9 cellular contexts compared by ENCODE assay signal in genomic region chr1:27574001-27574781, GRCh38. TPM values are rescaled to one million over a fixed set of nuclear protein-coding genes. Genes with fewer than 3 reads are reported as not detected.
DNase-seq lines count a peak whose midpoint lies in the region; ATAC-seq and TF ChIP-seq lines count a peak whose summit lies in the region.
"Had no signal": no experiment of that assay in that cellular context is flagged by ENCODE, and none has a peak within 500 bp of the region (broad histone marks: within the 10 kb centered on the region; RNA-seq: fewer than 3 reads in every experiment).

No MANE protein-coding gene starts in this region.

- no peaks in the 10 kb centered on the region for H3K79me2 ChIP-seq in OCI-LY7 (ENCODE audit: insufficient read depth, low read depth, low read length)

- POLR2A ChIA-PET in OCI-LY7 (lab: Charles Lee), result interaction anchor here (0.7 to 1.0 kb wide), 2 partner anchors 21 to 273 kb away, joined by 3 read pairs; no protein-coding TSS in a partner anchor

- H3K36me3 ChIP-seq in CD4-positive, CD25-positive, alpha-beta regulatory T cell (ENCODE audit: control insufficient read depth, insufficient read depth, low read length), result no peaks in the 10 kb centered on the region
- H3K36me3 ChIP-seq in Peyer's patch, result no peaks in the 10 kb centered on the region
- H3K36me3 ChIP-seq in OCI-LY7 (ENCODE audit: insufficient read depth, low read length), result no peaks in the 10 kb centered on the region

- no peak overlapping the region for H3K4me2 ChIP-seq in OCI-LY7 (ENCODE audit: low read length)

- no peaks in the 10 kb centered on the region for H3K9me3 ChIP-seq in CD4-positive, CD25-positive, alpha-beta regulatory T cell (ENCODE audit: control insufficient read depth in 2 of 2, low read length in 2 of 2)
- no peaks in the 10 kb centered on the region for H3K9me3 ChIP-seq in Peyer's patch
- H3K9me3 ChIP-seq in right cardiac atrium (ENCODE audit: control insufficient read depth, low read length), result no peaks in the 10 kb centered on the region
- H3K9me3 ChIP-seq in OCI-LY7 (ENCODE audit: low read length), result no peaks in the 10 kb centered on the region

- H3K27ac ChIP-seq in CD4-positive, CD25-positive, alpha-beta regulatory T cell (ENCODE audit: insufficient read depth, low read length, poor library complexity, severe bottlenecking), result no peak overlapping the region
- H3K27ac ChIP-seq in Peyer's patch, result peak overlapping the region; percentile 60 to 92 (median 75)
- peak overlapping the region; percentile 95 for H3K27ac ChIP-seq in right cardiac atrium (ENCODE audit: low read length)
- H3K27ac ChIP-seq in OCI-LY7 (ENCODE audit: low read depth, low read length, poor library complexity, severe bottlenecking), result no peak overlapping the region

- peaks cover 4% of the 10 kb centered on the region for H3K27me3 Mint-ChIP-seq in CD4-positive, CD25-positive, alpha-beta regulatory T cell
- H3K27me3 Mint-ChIP-seq in progenitor cell of endocrine pancreas, result no peaks in the 10 kb centered on the region

- TF ChIP-seq CTCF in Peyer's patch (IDR thresholded peaks at IDR 0.05), result no peak
- TF ChIP-seq CTCF in progenitor cell of endocrine pancreas (IDR thresholded peaks at IDR 0.05; ENCODE audit: unreplicated experiment), result no peak
- TF ChIP-seq CTCF in OCI-LY7 (conservative IDR thresholded peaks at IDR 0.05; ENCODE audit: low read length), result no peak

- CTCF ChIA-PET in OCI-LY7 (lab: Charles Lee; ENCODE audit: unreplicated experiment), result no interaction called here

- H3K9me2 ChIP-seq in OCI-LY7 (ENCODE audit: insufficient read depth, low read length), result no peaks in the 10 kb centered on the region

- no peak for DNase-seq in CD4-positive, CD25-positive, alpha-beta regulatory T cell
- DNase-seq in Peyer's patch (no peak), right cardiac atrium (peak in 2 of 3 donors; percentile 68 to 77), progenitor cell of endocrine pancreas (ENCODE audit: low spot score, unreplicated experiment) (no peak), iPS-NIHi11 (ENCODE audit: low spot score) (no peak), OCI-LY7 (ENCODE audit: low spot score) (no peak)

- H3K4me1 Mint-ChIP-seq in CD4-positive, CD25-positive, alpha-beta regulatory T cell, result peaks cover 0 to 54% (median 16%) of the 10 kb centered on the region in 4 donors
- H3K4me1 Mint-ChIP-seq in progenitor cell of endocrine pancreas (ENCODE audit: low read depth), result peaks cover 47% of the 10 kb centered on the region

- peaks cover 2% of the 10 kb centered on the region for H3K27me3 ChIP-seq in CD4-positive, CD25-positive, alpha-beta regulatory T cell (ENCODE audit: control insufficient read depth, insufficient read depth, low read length)
- H3K27me3 ChIP-seq in Peyer's patch, result no peaks in the 10 kb centered on the region
- H3K27me3 ChIP-seq in right cardiac atrium (ENCODE audit: control insufficient read depth, insufficient read depth), result no peaks in the 10 kb centered on the region

- TF ChIP-seq POLR2A in Peyer's patch (IDR thresholded peaks at IDR 0.05), result no peak

- no peak overlapping the region for H3K4me3 ChIP-seq in CD4-positive, CD25-positive, alpha-beta regulatory T cell (ENCODE audit: low read depth, low read length)
- H3K4me3 ChIP-seq in Peyer's patch, result peak overlapping the region in 1 of 4 donors; percentile 54
- no peak overlapping the region for H3K4me3 ChIP-seq in right cardiac atrium (ENCODE audit: low read length)
- no peak overlapping the region for H3K4me3 ChIP-seq in OCI-LY7 (ENCODE audit: low read depth, low read length, poor library complexity, severe bottlenecking)

- H3K4me3 Mint-ChIP-seq in CD4-positive, CD25-positive, alpha-beta regulatory T cell, result peak overlapping the region in 3 of 4 donors; percentile 34 to 74 (median 66)
- H3K4me3 Mint-ChIP-seq in progenitor cell of endocrine pancreas (ENCODE audit: low read depth), result peak overlapping the region; percentile 14

- peak overlapping the region in 2 of 3 donors; percentile 26 to 52 for H3K27ac Mint-ChIP-seq in CD4-positive, CD25-positive, alpha-beta regulatory T cell
- peak overlapping the region; percentile 32 for H3K27ac Mint-ChIP-seq in progenitor cell of endocrine pancreas

- H2AFZ ChIP-seq in OCI-LY7 (ENCODE audit: low read length), result no peak overlapping the region

- intact Hi-C loops in right cardiac atrium (cut with DNase I), result no loop called here
- intact Hi-C loops in OCI-LY7 (cut with micrococcal nuclease; ENCODE audit: unreplicated experiment), result no loop called here

- 54% methylated on average over 8 of the region's 8 CpGs for WGBS in right cardiac atrium

- H3K36me3 Mint-ChIP-seq in CD4-positive, CD25-positive, alpha-beta regulatory T cell, result peaks cover 3% of the 10 kb centered on the region
- no peaks in the 10 kb centered on the region for H3K36me3 Mint-ChIP-seq in progenitor cell of endocrine pancreas (ENCODE audit: insufficient read depth)

- peaks cover 6% of the 10 kb centered on the region for H3K4me1 ChIP-seq in CD4-positive, CD25-positive, alpha-beta regulatory T cell (ENCODE audit: control insufficient read depth, insufficient read depth, low read length, poor library complexity, severe bottlenecking)
- H3K4me1 ChIP-seq in Peyer's patch, result peaks cover 0 to 68% (median 11%) of the 10 kb centered on the region in 4 donors
- H3K4me1 ChIP-seq in right cardiac atrium (ENCODE audit: control insufficient read depth, insufficient read depth, low read length), result peaks cover 56% of the 10 kb centered on the region
- H3K4me1 ChIP-seq in OCI-LY7 (ENCODE audit: insufficient read depth, low read length, poor library complexity, severe bottlenecking), result peaks cover 17% of the 10 kb centered on the region

- H4K20me1 ChIP-seq in OCI-LY7 (ENCODE audit: insufficient read depth, low read length), result no peaks in the 10 kb centered on the region

- no TSS peak for BruUV-seq in OCI-LY7 (replicated peaks; lab: Mats Ljungman, UMichigan)

- no peak for ATAC-seq in CD4-positive, CD25-positive, alpha-beta regulatory T cell (ENCODE audit: low read depth in 2 of 2)
- ATAC-seq in right cardiac atrium (no peak), HG03108 (IDR thresholded peaks at IDR 0.05; ENCODE audit: unreplicated experiment) (no peak), GM21423 (IDR thresholded peaks at IDR 0.05; ENCODE audit: unreplicated experiment) (no peak)
- ATAC-seq: HCT116 had no signal

- H3K9me3 Mint-ChIP-seq in CD4-positive, CD25-positive, alpha-beta regulatory T cell, result peaks cover 0 to 1% (median 0%) of the 10 kb centered on the region in 7 donors
- H3K9me3 Mint-ChIP-seq in progenitor cell of endocrine pancreas (ENCODE audit: low read depth), result no peaks in the 10 kb centered on the region

RNA-seq across cellular contexts. Expression of gene AHDC1, which starts 29.8 kb away (rescaled TPM):
- 26.2 TPM for total RNA-seq in CD4-positive, CD25-positive, alpha-beta regulatory T cell
- polyA plus RNA-seq in CD4-positive, CD25-positive, alpha-beta regulatory T cell, result 1 to 10 TPM in 1 of 4 donors, under 1 TPM in 3; 0.07 to 1.4 (median 0.50) TPM
- total RNA-seq in Peyer's patch (10 to 100 TPM in 3 of 4 donors, 1 to 10 TPM in 1; 7.0 to 21.5 (median 12.0) TPM), right cardiac atrium (10 to 100 TPM; 40.4 to 53.5 (median 50.6) TPM), progenitor cell of endocrine pancreas (53.3 and 56.3 TPM in 2 replicates), OCI-LY7 (2022) (8.4 and 13.8 TPM in 2 replicates)
- polyA plus RNA-seq in right cardiac atrium, result 26.3 TPM
- total RNA-seq in OCI-LY7 (2014; rRNA removed; shearing (Covaris generic)), result 5.5 and 6.5 TPM in 2 replicates

Comparison
In these comparisons a context has a peak if more than half of its experiments do, and no peak if none do; other contexts are left out.
1. DNase-seq: peak in right cardiac atrium (2 of 3); none in CD4-positive, CD25-positive, alpha-beta regulatory T cell (0 of 3), Peyer's patch (0 of 3), progenitor cell of endocrine pancreas (single experiment), iPS-NIHi11 (single experiment) and OCI-LY7 (single experiment).
2. H3K27ac ChIP-seq: peak in Peyer's patch (4 of 4) and right cardiac atrium (single experiment); none in CD4-positive, CD25-positive, alpha-beta regulatory T cell (single experiment) and OCI-LY7 (single experiment).